Comparison of ENCODE assay signal across 25 cellular contexts in genomic region chrX:74426615-74427014, GRCh38.
"Had no signal": no experiment of that assay in that cellular context is flagged by ENCODE, and none has a peak within 500 bp of the region (broad histone marks: within the 10 kb centered on the region; RNA-seq: fewer than 3 reads in every experiment).

No MANE protein-coding gene starts in this region.

- H3K36me3 ChIP-seq: ovary, right lobe of liver, sigmoid colon, stomach, thoracic aorta, thyroid gland, tibial nerve, upper lobe of left lung, vagina had no signal

- H3K4me2 ChIP-seq: neural progenitor cell had no signal

- DNase-seq: occipital lobe; ovary; posterior cingulate gyrus; psoas muscle; sigmoid colon; small intestine; stimulated activated CD4-positive, alpha-beta T cell treated with anti-CD3 and anti-CD28 coated beads, Interleukin-15, amount 100 ng/mL, for 24 hours; stimulated activated CD4-positive, alpha-beta T cell treated with anti-CD3 and anti-CD28 coated beads, Interleukin-2, amount 100 ng/mL, for 24 hours; stimulated activated CD4-positive, alpha-beta T cell treated with anti-CD3 and anti-CD28 coated beads, Interleukin-2, amount 100 ng/mL, for 48 hours; stimulated activated CD4-positive, alpha-beta T cell treated with anti-CD3 and anti-CD28 coated beads, Interleukin-4, amount 100 ng/mL, for 24 hours; stimulated activated naive B cell treated with anti-CD40 and anti-IgM and Interleukin-4, amounts not matched to agents 10 μg/mL and 1 μg/mL and 100 μg/mL, for 72 hours; stimulated activated naive CD4-positive, alpha-beta T cell treated with Interleukin-2 at 50 U/mL for 16 hours; stomach; trophoblast cell; upper lobe of left lung had no signal

- H2AFZ ChIP-seq: neural progenitor cell, parathyroid adenoma had no signal

- H3K79me2 ChIP-seq: parathyroid adenoma had no signal

- H3K4me1 ChIP-seq: parathyroid adenoma, psoas muscle had no signal

- H3K27ac ChIP-seq: neural progenitor cell, ovary, parathyroid adenoma, psoas muscle, right lobe of liver, sigmoid colon, stomach, thoracic aorta, thyroid gland, tibial nerve, upper lobe of left lung, vagina had no signal

- ATAC-seq: psoas muscle; right cardiac atrium; stimulated activated effector memory CD8-positive, alpha-beta T cell treated with anti-CD3 and anti-CD28 coated beads, Interleukin-12 subunit alpha, Interleukin-12 subunit beta, amount 100 ng/mL, for 72 hours; stimulated activated naive B cell treated with anti-CD40 and anti-IgM and Interleukin-4, amounts not matched to agents 10 μg/mL and 1 μg/mL and 100 μg/mL, for 72 hours had no signal

- H3K4me3 ChIP-seq: neural progenitor cell, ovary, psoas muscle, right lobe of liver, sigmoid colon, stomach, thoracic aorta, thyroid gland, tibial nerve, upper lobe of left lung, vagina had no signal

- H3K9me3 ChIP-seq: ovary, psoas muscle, right lobe of liver, sigmoid colon, stomach, thoracic aorta, thyroid gland, tibial nerve, upper lobe of left lung, vagina had no signal

- FAIRE-seq: small intestine, urothelium cell line had no signal

- H3K9ac ChIP-seq: neural progenitor cell, parathyroid adenoma had no signal

- H3K27me3 ChIP-seq: neural progenitor cell, ovary, right lobe of liver, sigmoid colon, thyroid gland, upper lobe of left lung, vagina had no signal
